Comparison of ENCODE assay signal across 13 cellular contexts in genomic region chr6:150001295-150001990, GRCh38. TPM values are rescaled to one million over a fixed set of nuclear protein-coding genes. Genes with fewer than 3 reads are reported as not detected.
DNase-seq lines count a peak whose midpoint lies in the region; ATAC-seq and TF ChIP-seq lines count a peak whose summit lies in the region.
"Had no signal": no experiment of that assay in that cellular context is flagged by ENCODE, and none has a peak within 500 bp of the region (broad histone marks: within the 10 kb centered on the region; RNA-seq: fewer than 3 reads in every experiment).

No MANE protein-coding gene starts in this region.

- no peaks in the 10 kb centered on the region for H3K9me3 ChIP-seq in gastrocnemius medialis

- H3K36me3 Mint-ChIP-seq in activated T-helper 17 cell treated with anti-CD3 and anti-CD28 coated beads, Interleukin-2, amount 50 U/mL, for 72 hours (ENCODE audit: low read depth): no peaks in the 10 kb centered on the region
- H3K36me3 Mint-ChIP-seq in nephron progenitor cell (ENCODE audit: low read depth): no peaks in the 10 kb centered on the region
- H3K36me3 Mint-ChIP-seq: CD14-positive monocyte had no signal

- H3K27me3 Mint-ChIP-seq in activated T-helper 17 cell treated with anti-CD3 and anti-CD28 coated beads, Interleukin-2, amount 50 U/mL, for 72 hours: peaks cover 10% of the 10 kb centered on the region
- peaks cover 100% of the 10 kb centered on the region for H3K27me3 Mint-ChIP-seq in nephron progenitor cell (ENCODE audit: low read depth, poor library complexity)

- CTCF ChIA-PET in GM10248 (lab: Yijun Ruan, JAX): no interaction called here

- H3K4me3 Mint-ChIP-seq in activated T-helper 17 cell treated with anti-CD3 and anti-CD28 coated beads, Interleukin-2, amount 50 U/mL, for 72 hours: peak overlapping the region; percentile 38
- H3K4me3 Mint-ChIP-seq in nephron progenitor cell: no peak overlapping the region

- TF ChIP-seq POLR2A in gastrocnemius medialis (IDR thresholded peaks at IDR 0.05): no peak

- no peaks in the 10 kb centered on the region for H3K9me3 Mint-ChIP-seq in activated T-helper 17 cell treated with anti-CD3 and anti-CD28 coated beads, Interleukin-2, amount 50 U/mL, for 72 hours
- H3K9me3 Mint-ChIP-seq in nephron progenitor cell: peaks cover 8% of the 10 kb centered on the region

- TF ChIP-seq CTCF in GM10248 (IDR thresholded peaks at IDR 0.05; ENCODE audit: control extremely low read depth, extremely low read depth, low read depth, missing control alignments) (no peak), gastrocnemius medialis (IDR thresholded peaks at IDR 0.05 in 4 of 5, conservative IDR thresholded peaks at IDR 0.05 in 1 of 5) (no peak), nephron progenitor cell (IDR thresholded peaks at IDR 0.05) (no peak)

- intact Hi-C loops in gastrocnemius medialis (cut with DNase I; ENCODE audit: low total_unique reads): no loop called here

- in situ Hi-C loops in gastrocnemius medialis (cut with MboI; ENCODE audit: low sequenced_read_pairs in 4 of 4) (loop anchor here in 1 of 4 donors (25.0 kb wide), 1 partner anchor 164 kb away; no protein-coding TSS in a partner anchor), ACHN (cut with HindIII; ENCODE audit: low pct_ligation_motif_present, low pct_unique_long_range_greater_than_20kb, low sequenced_read_pairs) (no loop called here)

- H3K27me3 ChIP-seq in gastrocnemius medialis: peaks cover 7 to 34% (median 27%) of the 10 kb centered on the region in 3 donors

- H3K4me3 ChIP-seq in gastrocnemius medialis: no peak overlapping the region
- H3K4me3 ChIP-seq: cardiac muscle cell had no signal

- no peak overlapping the region for H3K27ac ChIP-seq in gastrocnemius medialis
- H3K27ac ChIP-seq: cardiac muscle cell had no signal

- no peaks in the 10 kb centered on the region for H3K36me3 ChIP-seq in gastrocnemius medialis
- H3K36me3 ChIP-seq: cardiac muscle cell had no signal

- peak; percentile 60 for ATAC-seq in GM18907 (IDR thresholded peaks at IDR 0.05; ENCODE audit: unreplicated experiment)
- ATAC-seq in HG02885 (IDR thresholded peaks at IDR 0.05; ENCODE audit: poor library complexity, unreplicated experiment): peak; percentile 49
- peak; percentile 82 for ATAC-seq in activated T-helper 17 cell treated with anti-CD3 and anti-CD28 coated beads, Interleukin-2, amount 50 U/mL, for 72 hours (replicated peaks)
- no peak for ATAC-seq in gastrocnemius medialis
- ATAC-seq: Panc1 had no signal

- peaks cover 3 to 7% of the 10 kb centered on the region in 2 donors for H3K4me1 ChIP-seq in gastrocnemius medialis

- POLR2A ChIA-PET in GM10248 (lab: Yijun Ruan, JAX): no interaction called here

- peaks cover 24% of the 10 kb centered on the region for H3K4me1 Mint-ChIP-seq in activated T-helper 17 cell treated with anti-CD3 and anti-CD28 coated beads, Interleukin-2, amount 50 U/mL, for 72 hours
- H3K4me1 Mint-ChIP-seq in nephron progenitor cell: peaks cover 6% of the 10 kb centered on the region

- peak overlapping the region; percentile 3 for H3K27ac Mint-ChIP-seq in activated T-helper 17 cell treated with anti-CD3 and anti-CD28 coated beads, Interleukin-2, amount 50 U/mL, for 72 hours
- H3K27ac Mint-ChIP-seq in nephron progenitor cell: no peak overlapping the region

- DNase-seq in GM10248 (ENCODE audit: extremely low spot score) (peak; percentile 60), gastrocnemius medialis (no peak), ACHN (no peak), nephron progenitor cell (no peak), NCI-H82 treated with DMSO at 0.1 percent for 48 hours (lab: John Stamatoyannopoulos, UW; ENCODE audit: unreplicated experiment) (no peak)
- DNase-seq: foreskin melanocyte, mesenchymal stem cell had no signal

RNA-seq across cellular contexts. Expression of gene RAET1L, which starts 23.9 kb away (rescaled TPM):
- not detected for total RNA-seq in activated T-helper 17 cell treated with anti-CD3 and anti-CD28 coated beads, Interleukin-2, amount 50 U/mL, for 72 hours
- not detected for total RNA-seq in gastrocnemius medialis
- total RNA-seq: cardiac muscle cell had no signal

RNA-seq across cellular contexts. Expression of gene ULBP1, which starts 37.7 kb away (rescaled TPM):
- under 1 TPM; 0.35 to 0.48 TPM for total RNA-seq in activated T-helper 17 cell treated with anti-CD3 and anti-CD28 coated beads, Interleukin-2, amount 50 U/mL, for 72 hours
- total RNA-seq in gastrocnemius medialis: under 1 TPM in 1 of 4 donors, not detected in 3; 0.16 TPM
- total RNA-seq: cardiac muscle cell had no signal

RNA-seq across cellular contexts. Expression of gene ULBP2, which starts 59.6 kb away (rescaled TPM):
- total RNA-seq in activated T-helper 17 cell treated with anti-CD3 and anti-CD28 coated beads, Interleukin-2, amount 50 U/mL, for 72 hours: not detected
- total RNA-seq in gastrocnemius medialis: under 1 TPM in 2 of 4 donors, not detected in 2; 0.44 to 0.49 TPM
- total RNA-seq: cardiac muscle cell had no signal

Comparison
In these comparisons a context has a peak if more than half of its experiments do, and no peak if none do; other contexts are left out.
1. ATAC-seq: peak in GM18907 (single experiment), HG02885 (single experiment) and activated T-helper 17 cell treated with anti-CD3 and anti-CD28 coated beads, Interleukin-2, amount 50 U/mL, for 72 hours (single experiment); none in gastrocnemius medialis (0 of 2).